12 cellular contexts compared by ENCODE assay signal in genomic region chr1:7576946-7577657, GRCh38.
DNase-seq lines count a peak whose midpoint lies in the region; ATAC-seq and TF ChIP-seq lines count a peak whose summit lies in the region.
"Had no signal": no experiment of that assay in that cellular context is flagged by ENCODE, and none has a peak within 500 bp of the region (broad histone marks: within the 10 kb centered on the region; RNA-seq: fewer than 3 reads in every experiment).

No MANE protein-coding gene starts in this region.

- H3K36me3 ChIP-seq in right atrium auricular region (no peaks in the 10 kb centered on the region), brain microvascular endothelial cell (replicated peaks) (no peaks in the 10 kb centered on the region), kidney epithelial cell (ENCODE audit: control insufficient read depth, insufficient read depth, low read length) (no peaks in the 10 kb centered on the region), aorta (ENCODE audit: control insufficient read depth in 1 of 2, insufficient read depth in 2 of 2, low read length in 1 of 2) (no peaks in the 10 kb centered on the region)
- H3K36me3 ChIP-seq: gastroesophageal sphincter had no signal

- 74 to 79% methylated on average over 14 of the region's 14 CpGs for WGBS in aorta, 2 donors

- H3K4me1 ChIP-seq in right atrium auricular region (peaks cover 0 to 24% of the 10 kb centered on the region in 2 donors), aorta (ENCODE audit: control insufficient read depth in 1 of 2, insufficient read depth in 2 of 2, low read length in 2 of 2) (no peaks in the 10 kb centered on the region)

- H3K27ac ChIP-seq in right atrium auricular region, result no peak overlapping the region
- no peak overlapping the region for H3K27ac ChIP-seq in brain microvascular endothelial cell
- no peak overlapping the region for H3K27ac ChIP-seq in aorta (ENCODE audit: low read depth in 1 of 2, low read length in 2 of 2)
- H3K27ac ChIP-seq: gastroesophageal sphincter, SK-N-MC had no signal

- intact Hi-C loops in Right ventricle myocardium superior (cut with DNase I), result no loop called here
- intact Hi-C loops in aorta (cut with DNase I), result no loop called here

- H3K9me3 ChIP-seq in right atrium auricular region (no peaks in the 10 kb centered on the region), aorta (ENCODE audit: control insufficient read depth, low read length) (no peaks in the 10 kb centered on the region)
- H3K9me3 ChIP-seq: gastroesophageal sphincter had no signal

- in situ Hi-C loops in brain microvascular endothelial cell (cut with HindIII; ENCODE audit: low pct_ligation_motif_present, low sequenced_read_pairs), result no loop called here

- TF ChIP-seq CTCF in right atrium auricular region (IDR thresholded peaks at IDR 0.05), result peak in 1 of 2 donors; percentile 55
- TF ChIP-seq CTCF in brain microvascular endothelial cell (IDR thresholded peaks at IDR 0.05; ENCODE audit: low read depth, low read length, missing control alignments), result peak; percentile 65
- TF ChIP-seq CTCF in kidney epithelial cell (IDR thresholded peaks at IDR 0.05; ENCODE audit: insufficient read depth, low read length, poor library complexity, severe bottlenecking), result peak; percentile 61

- ATAC-seq in Right ventricle myocardium superior (ENCODE audit: poor library complexity), result peak; percentile 57
- ATAC-seq in aorta (ENCODE audit: low FRiP score), result no peak
- no peak for ATAC-seq in GM21526 (IDR thresholded peaks at IDR 0.05; ENCODE audit: low FRiP score, unreplicated experiment)
- ATAC-seq: gastroesophageal sphincter; naive thymus-derived CD4-positive, alpha-beta T cell had no signal

- H3K4me3 ChIP-seq in right atrium auricular region, result no peak overlapping the region
- no peak overlapping the region for H3K4me3 ChIP-seq in brain microvascular endothelial cell (ENCODE audit: low read depth, low read length)
- no peak overlapping the region for H3K4me3 ChIP-seq in kidney epithelial cell (ENCODE audit: low read depth, low read length)
- H3K4me3 ChIP-seq in aorta (ENCODE audit: low read length in 2 of 2), result no peak overlapping the region
- H3K4me3 ChIP-seq: gastroesophageal sphincter, SK-N-MC had no signal

- no peaks in the 10 kb centered on the region for H3K27me3 ChIP-seq in right atrium auricular region
- no peaks in the 10 kb centered on the region for H3K27me3 ChIP-seq in brain microvascular endothelial cell (replicated peaks)
- H3K27me3 ChIP-seq in kidney epithelial cell (ENCODE audit: control insufficient read depth, insufficient read depth, low read length), result no peaks in the 10 kb centered on the region
- no peaks in the 10 kb centered on the region for H3K27me3 ChIP-seq in aorta (ENCODE audit: control insufficient read depth in 1 of 2, insufficient read depth in 2 of 2, low read length in 1 of 2)

- DNase-seq in Right ventricle myocardium superior (peak; percentile 27), right atrium auricular region (ENCODE audit: low spot score) (no peak), brain microvascular endothelial cell (peak; percentile 6), kidney epithelial cell (ENCODE audit: low read depth) (no peak), aorta (peak; percentile 16 to 61), nucleus accumbens (lab: John Stamatoyannopoulos, UW) (no peak), NOMO-1 treated with DMSO at 0.1 percent for 48 hours (lab: John Stamatoyannopoulos, UW; ENCODE audit: unreplicated experiment) (no peak)
- DNase-seq: C1 segment of cervical spinal cord; naive thymus-derived CD4-positive, alpha-beta T cell had no signal

Comparison
In these comparisons a context has a peak if more than half of its experiments do, and no peak if none do; other contexts are left out.
1. DNase-seq: peak in Right ventricle myocardium superior (single experiment), brain microvascular endothelial cell (single experiment) and aorta (2 of 2); none in right atrium auricular region (single experiment), kidney epithelial cell (single experiment), nucleus accumbens (0 of 56) and NOMO-1 treated with DMSO at 0.1 percent for 48 hours (single experiment).